In the genomic region with DNA sequence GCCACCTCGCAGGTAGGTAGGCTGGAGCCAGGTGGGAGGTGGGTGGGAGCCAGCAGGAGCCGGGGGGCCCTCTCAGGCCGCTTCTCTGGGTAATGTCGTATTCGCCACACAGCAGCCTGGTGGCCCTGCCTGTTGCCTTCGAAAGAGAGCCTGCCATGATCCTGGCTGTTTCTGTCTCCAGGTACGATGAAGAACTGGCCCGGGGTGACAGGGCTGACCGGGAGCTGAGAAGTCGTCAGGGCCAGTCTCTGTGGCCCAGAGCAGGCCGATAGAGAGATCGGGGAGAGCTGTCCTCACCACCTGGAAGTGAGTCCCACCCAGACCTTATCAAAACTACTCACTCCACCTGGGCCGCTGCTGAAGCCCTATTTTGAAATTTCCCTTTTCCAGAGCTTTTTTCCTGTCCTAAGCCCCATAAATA, we compare ENCODE assay signal across 8 cellular contexts.
DNase-seq lines count a peak whose midpoint lies in the region; ATAC-seq, FAIRE-seq and TF ChIP-seq lines count a peak whose summit lies in the region.
"Not testable (repeated sequence)": the region's sequence is repeated elsewhere in the genome, so short reads cannot be mapped to it uniquely, and the experiment has no call there.

No MANE protein-coding gene starts in this region.

- not testable (repeated sequence) for H3K4me1 Mint-ChIP-seq in stimulated activated naive B cell treated with anti-CD40 and anti-IgM and Interleukin-4, amounts not matched to agents 10 μg/mL and 1 μg/mL and 100 μg/mL, for 72 hours

- 15% methylated on average over 11 of the region's 13 CpGs for WGBS in K562 (ENCODE audit: insufficient coverage, low coverage, missing lambda C conversion rate)
- WGBS in gastroesophageal sphincter (ENCODE audit: low coverage in 1 of 2), 2 donors, result 59 to 72% methylated on average over 10 of the region's 13 CpGs
- WGBS in HepG2 (ENCODE audit: low lambda C conversion rate), result 22% methylated on average over 11 of the region's 13 CpGs
- WGBS in aorta, 2 donors, result 70 to 73% methylated on average over 13 of the region's 13 CpGs

- not testable (repeated sequence) for H3K4me3 Mint-ChIP-seq in stimulated activated naive B cell treated with anti-CD40 and anti-IgM and Interleukin-4, amounts not matched to agents 10 μg/mL and 1 μg/mL and 100 μg/mL, for 72 hours

- CTCF ChIA-PET in K562 (lab: Yijun Ruan, JAX; ENCODE audit: low intra/inter-chr PET ratio); HepG2 (lab: Yijun Ruan, JAX; ENCODE audit: low intra/inter-chr PET ratio, low total read pairs): not testable (repeated sequence)

- not testable (repeated sequence) for H3K9ac ChIP-seq in K562 (ENCODE audit: insufficient read depth in 1 of 2, low read depth in 2 of 2, low read length in 2 of 2); HepG2 (ENCODE audit: insufficient read depth, low read depth, low read length)

- POLR2A ChIA-PET in K562 (lab: Yijun Ruan, JAX); HepG2 (lab: Yijun Ruan, JAX): not testable (repeated sequence)

- not testable (repeated sequence) for H4K20me1 ChIP-seq in K562 (replicated peaks; ENCODE audit: control insufficient read depth, insufficient read depth, low read length); HepG2 (ENCODE audit: insufficient read depth, low read length)

- TF ChIP-seq CTCF in RWPE2 (IDR thresholded peaks at IDR 0.05; ENCODE audit: poor library complexity, severe bottlenecking); K562 (IDR thresholded peaks at IDR 0.05 in 2 of 3, conservative IDR thresholded peaks at IDR 0.05 in 1 of 3; ENCODE audit: insufficient read depth in 2 of 3, low read depth in 1 of 3, low read length in 3 of 3); gastroesophageal sphincter (IDR thresholded peaks at IDR 0.05); HepG2 (CRISPR knock-in tag; IDR thresholded peaks at IDR 0.05); mucosa of descending colon (IDR thresholded peaks at IDR 0.05): not testable (repeated sequence)

- not testable (repeated sequence) for H3K4me3 ChIP-seq in RWPE2 (ENCODE audit: severe bottlenecking); K562; gastroesophageal sphincter; HepG2 (replicated peaks in 1 of 3; ENCODE audit: insufficient read depth in 1 of 3, low read depth in 2 of 3, low read length in 3 of 3); mucosa of descending colon; aorta (ENCODE audit: low read length in 2 of 2)

- not testable (repeated sequence) for H3K79me2 ChIP-seq in K562 (ENCODE audit: control insufficient read depth, insufficient read depth, low read length); HepG2 (ENCODE audit: insufficient read depth, low read length)

- in situ Hi-C loops in K562 (cut with MboI); HepG2 (cut with HindIII; ENCODE audit: extremely low pct_ligation_motif_present, low pct_unique_long_range_greater_than_20kb): not testable (repeated sequence)

- not testable (repeated sequence) for H2AFZ ChIP-seq in K562 (ENCODE audit: low read depth, low read length); HepG2 (ENCODE audit: low read length)

- H3K27me3 Mint-ChIP-seq in stimulated activated naive B cell treated with anti-CD40 and anti-IgM and Interleukin-4, amounts not matched to agents 10 μg/mL and 1 μg/mL and 100 μg/mL, for 72 hours, result not testable (repeated sequence)

- intact Hi-C loops in K562 (cut with micrococcal nuclease); HepG2 (cut with micrococcal nuclease; ENCODE audit: unreplicated experiment); mucosa of descending colon (cut with DNase I, micrococcal nuclease); posterior vena cava (cut with DNase I); aorta (cut with DNase I): not testable (repeated sequence)

- TF ChIP-seq EP300 in K562 (IDR thresholded peaks at IDR 0.05; ENCODE audit: low read length); gastroesophageal sphincter (IDR thresholded peaks at IDR 0.05); HepG2 (IDR thresholded peaks at IDR 0.05; ENCODE audit: low read depth in 2 of 2, low read length in 2 of 2); HepG2 (CRISPR knock-in tag; IDR thresholded peaks at IDR 0.05; ENCODE audit: borderline replicate concordance): not testable (repeated sequence)

- H3K4me1 ChIP-seq in RWPE2 (ENCODE audit: insufficient read depth, poor library complexity, severe bottlenecking); K562 (replicated peaks in 1 of 2; ENCODE audit: control insufficient read depth in 2 of 2, insufficient read depth in 2 of 2, low read length in 2 of 2); gastroesophageal sphincter; HepG2 (ENCODE audit: insufficient read depth, low read length); mucosa of descending colon (ENCODE audit: low read depth); aorta (ENCODE audit: control insufficient read depth in 1 of 2, insufficient read depth in 2 of 2, low read length in 2 of 2): not testable (repeated sequence)

- not testable (repeated sequence) for H3K27me3 ChIP-seq in RWPE2 (ENCODE audit: insufficient read depth, poor library complexity, severe bottlenecking); K562 (ENCODE audit: control insufficient read depth in 2 of 2, insufficient read depth in 2 of 2, low read length in 2 of 2); gastroesophageal sphincter; HepG2 (ENCODE audit: control insufficient read depth in 1 of 2, insufficient read depth in 2 of 2, low read length in 2 of 2); aorta (ENCODE audit: control insufficient read depth in 1 of 2, insufficient read depth in 2 of 2, low read length in 1 of 2)

- not testable (repeated sequence) for H3K27ac ChIP-seq in RWPE2 (ENCODE audit: poor library complexity, severe bottlenecking); K562 (ENCODE audit: extremely low read depth, low read depth, low read length); gastroesophageal sphincter; HepG2 (ENCODE audit: extremely low read length, insufficient read depth, low read length); aorta (ENCODE audit: low read depth in 1 of 2, low read length in 2 of 2)

- H3K27ac Mint-ChIP-seq in stimulated activated naive B cell treated with anti-CD40 and anti-IgM and Interleukin-4, amounts not matched to agents 10 μg/mL and 1 μg/mL and 100 μg/mL, for 72 hours, result not testable (repeated sequence)

- H3K36me3 ChIP-seq in RWPE2 (ENCODE audit: low read depth); K562 (ENCODE audit: control insufficient read depth, insufficient read depth, low read length); gastroesophageal sphincter; HepG2 (replicated peaks in 1 of 2; ENCODE audit: control insufficient read depth in 1 of 2, insufficient read depth in 2 of 2, low read length in 2 of 2); mucosa of descending colon (ENCODE audit: low read depth); aorta (ENCODE audit: control insufficient read depth in 1 of 2, insufficient read depth in 2 of 2, low read length in 1 of 2): not testable (repeated sequence)

- FAIRE-seq in K562 (lab: Jason Lieb, UNC); HepG2 (lab: Jason Lieb, UNC): not testable (repeated sequence)

- not testable (repeated sequence) for H3K9me3 ChIP-seq in RWPE2 (ENCODE audit: severe bottlenecking); K562 (replicated peaks; ENCODE audit: control insufficient read depth, insufficient read depth, low read depth, low read length); aorta (ENCODE audit: control insufficient read depth, low read length)
- peaks cover 0 to 29% (median 0%) of the 10 kb centered on the region in 3 donors for H3K9me3 ChIP-seq in gastroesophageal sphincter
- peaks cover 68% of the 10 kb centered on the region for H3K9me3 ChIP-seq in HepG2 (ENCODE audit: low read length)
- H3K9me3 ChIP-seq in mucosa of descending colon, result peaks cover 52% of the 10 kb centered on the region

- BruUV-seq in K562 (replicated peaks; lab: Mats Ljungman, UMichigan); HepG2 (replicated peaks; lab: Mats Ljungman, UMichigan): not testable (repeated sequence)

- not testable (repeated sequence) for TF ChIP-seq RAD21 in K562 (CRISPR knock-in tag; conservative IDR thresholded peaks at IDR 0.05 in 1 of 2, IDR thresholded peaks at IDR 0.05 in 1 of 2); HepG2 (CRISPR knock-in tag; IDR thresholded peaks at IDR 0.05)

- not testable (repeated sequence) for H3K9me1 ChIP-seq in K562 (ENCODE audit: control insufficient read depth, insufficient read depth, low read length)

- not testable (repeated sequence) for H3K4me2 ChIP-seq in K562 (ENCODE audit: insufficient read depth, low read length); HepG2 (ENCODE audit: low read depth, low read length)

- ATAC-seq in RWPE2 (ENCODE audit: low read depth), result peak; percentile 24
- ATAC-seq in K562, result peak; percentile 37
- ATAC-seq in gastroesophageal sphincter, result peak; percentile 17
- peak; percentile 21 for ATAC-seq in HepG2
- ATAC-seq in mucosa of descending colon, result peak; percentile 5
- ATAC-seq in stimulated activated naive B cell treated with anti-CD40 and anti-IgM and Interleukin-4, amounts not matched to agents 10 μg/mL and 1 μg/mL and 100 μg/mL, for 72 hours (replicated peaks), result peak; percentile 15
- ATAC-seq in aorta (ENCODE audit: low FRiP score), result peak; percentile 20

- H3K9me3 Mint-ChIP-seq in stimulated activated naive B cell treated with anti-CD40 and anti-IgM and Interleukin-4, amounts not matched to agents 10 μg/mL and 1 μg/mL and 100 μg/mL, for 72 hours, result not testable (repeated sequence)

- H3K36me3 Mint-ChIP-seq in stimulated activated naive B cell treated with anti-CD40 and anti-IgM and Interleukin-4, amounts not matched to agents 10 μg/mL and 1 μg/mL and 100 μg/mL, for 72 hours, result not testable (repeated sequence)

- not testable (repeated sequence) for DNase-seq in RWPE2 (ENCODE audit: low spot score); K562 (ENCODE audit: extremely low read depth in 1 of 4, low spot score in 3 of 4); HepG2 (ENCODE audit: low spot score); mucosa of descending colon; stimulated activated naive B cell treated with anti-CD40 and anti-IgM and Interleukin-4, amounts not matched to agents 10 μg/mL and 1 μg/mL and 100 μg/mL, for 72 hours
- DNase-seq in posterior vena cava (ENCODE audit: low spot score), result peak; percentile 84
- peak in 1 of 2 donors; percentile 80 for DNase-seq in aorta

- TF ChIP-seq POLR2A in K562 (conservative IDR thresholded peaks at IDR 0.05); gastroesophageal sphincter (IDR thresholded peaks at IDR 0.05); HepG2 (IDR thresholded peaks at IDR 0.05; ENCODE audit: insufficient read depth in 1 of 2, low read depth in 2 of 2, low read length in 2 of 2): not testable (repeated sequence)
